15 cellular contexts compared by ENCODE assay signal in the genomic region with DNA sequence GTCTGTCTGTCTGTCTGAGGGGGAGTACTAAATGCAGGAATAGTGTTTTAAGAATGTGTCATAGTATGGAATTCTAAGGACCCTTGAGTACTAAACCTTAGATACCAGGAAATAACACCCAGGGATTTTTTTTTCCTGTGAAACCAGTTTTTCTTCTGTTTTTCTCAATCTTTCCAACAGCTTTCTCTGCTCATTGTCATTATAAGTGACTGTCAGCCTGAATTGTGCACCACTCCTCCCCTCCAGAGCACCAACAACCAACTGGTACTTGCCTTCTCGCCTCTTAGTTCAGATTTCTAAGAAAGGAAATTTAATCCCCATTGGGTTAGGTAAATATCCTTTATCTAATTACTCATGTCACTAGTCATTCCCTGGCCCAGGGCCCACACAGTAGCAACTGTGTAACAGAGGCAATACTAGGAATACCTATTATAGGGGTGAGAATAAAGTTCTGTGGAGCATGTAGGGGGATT.
A peak's percentile ranks its signal among the peaks of the same experiment; 100 is the strongest.
DNase-seq lines count a peak whose midpoint lies in the region; ATAC-seq and TF ChIP-seq lines count a peak whose summit lies in the region.
"Had no signal": no experiment of that assay in that cellular context is flagged by ENCODE, and none has a peak within 500 bp of the region (broad histone marks: within the 10 kb centered on the region; RNA-seq: fewer than 3 reads in every experiment).

No MANE protein-coding gene starts in this region.

- no peak for ATAC-seq in HG03354 (IDR thresholded peaks at IDR 0.05; ENCODE audit: poor library complexity, severe bottlenecking, unreplicated experiment)
- ATAC-seq: activated CD8-positive, alpha-beta T cell treated with anti-CD3 and anti-CD28 coated beads for 36 hours; HepG2; natural killer cell had no signal

- no peak overlapping the region for H3K9ac ChIP-seq in H9 (ENCODE audit: extremely low read depth, insufficient read length, low read length)

- DNase-seq in H9: no peak
- peak; percentile 54 for DNase-seq in NCI-H146 treated with DMSO at 0.1 percent for 48 hours (lab: John Stamatoyannopoulos, UW; ENCODE audit: unreplicated experiment)
- peak; percentile 64 for DNase-seq in choroid plexus epithelial cell (ENCODE audit: low read depth)
- DNase-seq in myocyte (ENCODE audit: low read depth): peak; percentile 74
- DNase-seq in HuH-7.5 (ENCODE audit: low spot score): no peak
- no peak for DNase-seq in NCI-H446 (lab: John Stamatoyannopoulos, UW)
- DNase-seq in activated gamma-delta T cell treated with Interleukin-2 at 50 U/mL for 16 hours: no peak
- DNase-seq: activated CD8-positive, alpha-beta T cell treated with anti-CD3 and anti-CD28 coated beads for 36 hours; activated gamma-delta T cell; CD4-positive, CD25-positive, alpha-beta regulatory T cell; immature natural killer cell; natural killer cell; NCI-H187 had no signal

- H2AFZ ChIP-seq in H9 (ENCODE audit: low read length): no peak overlapping the region

- no peak overlapping the region for H2BK120ac ChIP-seq in H9 (ENCODE audit: low read depth, low read length, poor library complexity, severe bottlenecking)

- no peaks in the 10 kb centered on the region for H3K79me2 ChIP-seq in H9 (ENCODE audit: insufficient read depth, low read length)

- H3K36me3 Mint-ChIP-seq in H9 (ENCODE audit: insufficient read depth in 1 of 3, low read depth in 3 of 3): no peaks in the 10 kb centered on the region
- H3K36me3 Mint-ChIP-seq: CD4-positive, CD25-positive, alpha-beta regulatory T cell; immature natural killer cell had no signal

- H3K18ac ChIP-seq in H9 (ENCODE audit: insufficient read length, low read depth, low read length): no peak overlapping the region

- no CpG with 5 or more reads among the region's 1 CpG for WGBS in H9 (ENCODE audit: extremely low coverage, insufficient read length, low lambda C conversion rate)

- H3K4me1 ChIP-seq in H9 (ENCODE audit: insufficient read depth, low read length): peaks cover 5% of the 10 kb centered on the region

- H3K4ac ChIP-seq in H9 (ENCODE audit: low read depth, low read length): no peak overlapping the region

- H2BK5ac ChIP-seq in H9 (ENCODE audit: insufficient read length, low read length): no peak overlapping the region

- no peaks in the 10 kb centered on the region for H3K9me3 ChIP-seq in H9 (ENCODE audit: control insufficient read depth, low read depth, low read length)

- no peaks in the 10 kb centered on the region for H3K9me3 Mint-ChIP-seq in H9

- no peaks in the 10 kb centered on the region for H3K23me2 ChIP-seq in H9 (ENCODE audit: insufficient read length, low read depth, low read length, poor library complexity, severe bottlenecking)

- H3K4me1 Mint-ChIP-seq in H9: peaks cover 27 to 36% of the 10 kb centered on the region in 2 experiments
- H3K4me1 Mint-ChIP-seq: CD4-positive, CD25-positive, alpha-beta regulatory T cell; immature natural killer cell; natural killer cell had no signal

- H2BK15ac ChIP-seq in H9 (ENCODE audit: low read depth, low read length): no peak overlapping the region

- H3K27me3 ChIP-seq in H9 (ENCODE audit: insufficient read depth, low read length): no peaks in the 10 kb centered on the region

- H2BK12ac ChIP-seq in H9 (ENCODE audit: insufficient read length, low read depth, low read length): no peak overlapping the region

- H3K23ac ChIP-seq in H9 (ENCODE audit: insufficient read length, low read depth, low read length): no peak overlapping the region

- no peak overlapping the region for H3K14ac ChIP-seq in H9 (ENCODE audit: insufficient read depth, low read length)

- peak overlapping the region; percentile 26 for H2AK5ac ChIP-seq in H9 (ENCODE audit: insufficient read length, low read length)

- H3K79me1 ChIP-seq in H9 (ENCODE audit: insufficient read depth, low read depth, low read length, poor library complexity, severe bottlenecking): no peaks in the 10 kb centered on the region

- H3K4me2 ChIP-seq in H9 (ENCODE audit: insufficient read depth, insufficient read length, low read length): peak overlapping the region; percentile 45

- H4K91ac ChIP-seq in H9 (ENCODE audit: insufficient read length, low read depth, low read length): no peak overlapping the region

- H4K5ac ChIP-seq in H9 (ENCODE audit: insufficient read length, low read depth, low read length): no peak overlapping the region

- no peak overlapping the region for H4K8ac ChIP-seq in H9 (replicated peaks; ENCODE audit: insufficient read length, low read depth, low read length)

- peak overlapping the region; percentile 42 for H3K27ac ChIP-seq in H9 (ENCODE audit: insufficient read length, low read depth, low read length)

- no peaks in the 10 kb centered on the region for H3K27me3 Mint-ChIP-seq in H9 (ENCODE audit: low read depth)
- H3K27me3 Mint-ChIP-seq: activated CD8-positive, alpha-beta T cell treated with anti-CD3 and anti-CD28 coated beads for 36 hours; CD4-positive, CD25-positive, alpha-beta regulatory T cell had no signal

- H3K4me3 Mint-ChIP-seq in H9: no peak overlapping the region
- H3K4me3 Mint-ChIP-seq: activated CD8-positive, alpha-beta T cell treated with anti-CD3 and anti-CD28 coated beads for 36 hours; CD4-positive, CD25-positive, alpha-beta regulatory T cell; immature natural killer cell; natural killer cell had no signal

- no peak overlapping the region for H3K4me3 ChIP-seq in choroid plexus epithelial cell (ENCODE audit: low read depth, low read length)

- no peak overlapping the region for H2BK20ac ChIP-seq in H9 (ENCODE audit: low read depth, low read length, poor library complexity, severe bottlenecking)

- TF ChIP-seq CTCF in H9 (conservative IDR thresholded peaks at IDR 0.05): no peak
- no peak for TF ChIP-seq CTCF in choroid plexus epithelial cell (conservative IDR thresholded peaks at IDR 0.05; ENCODE audit: low read depth, low read length)

- H4K20me1 ChIP-seq in H9 (ENCODE audit: control insufficient read depth, insufficient read depth, insufficient read length): no peaks in the 10 kb centered on the region

- no peak overlapping the region for H3T11ph ChIP-seq in H9 (ENCODE audit: low read length)

- H3K27ac Mint-ChIP-seq in H9: peak overlapping the region in 2 of 3 experiments; percentile 65 to 94; a peak in 4 of 7 replicates
- H3K27ac Mint-ChIP-seq: activated CD8-positive, alpha-beta T cell treated with anti-CD3 and anti-CD28 coated beads for 36 hours; CD4-positive, CD25-positive, alpha-beta regulatory T cell; immature natural killer cell; natural killer cell had no signal

- H3K56ac ChIP-seq in H9 (ENCODE audit: insufficient read length, low read depth, low read length): no peak overlapping the region

Comparison
In these comparisons a context has a peak if more than half of its experiments do, and no peak if none do; other contexts are left out.
1. DNase-seq: peak in NCI-H146 treated with DMSO at 0.1 percent for 48 hours (single experiment), choroid plexus epithelial cell (single experiment) and myocyte (single experiment); none in H9 (single experiment), HuH-7.5 (single experiment), NCI-H446 (0 of 2) and activated gamma-delta T cell treated with Interleukin-2 at 50 U/mL for 16 hours (single experiment).